ENCODE assay signal across 14 cellular contexts in the genomic region with DNA sequence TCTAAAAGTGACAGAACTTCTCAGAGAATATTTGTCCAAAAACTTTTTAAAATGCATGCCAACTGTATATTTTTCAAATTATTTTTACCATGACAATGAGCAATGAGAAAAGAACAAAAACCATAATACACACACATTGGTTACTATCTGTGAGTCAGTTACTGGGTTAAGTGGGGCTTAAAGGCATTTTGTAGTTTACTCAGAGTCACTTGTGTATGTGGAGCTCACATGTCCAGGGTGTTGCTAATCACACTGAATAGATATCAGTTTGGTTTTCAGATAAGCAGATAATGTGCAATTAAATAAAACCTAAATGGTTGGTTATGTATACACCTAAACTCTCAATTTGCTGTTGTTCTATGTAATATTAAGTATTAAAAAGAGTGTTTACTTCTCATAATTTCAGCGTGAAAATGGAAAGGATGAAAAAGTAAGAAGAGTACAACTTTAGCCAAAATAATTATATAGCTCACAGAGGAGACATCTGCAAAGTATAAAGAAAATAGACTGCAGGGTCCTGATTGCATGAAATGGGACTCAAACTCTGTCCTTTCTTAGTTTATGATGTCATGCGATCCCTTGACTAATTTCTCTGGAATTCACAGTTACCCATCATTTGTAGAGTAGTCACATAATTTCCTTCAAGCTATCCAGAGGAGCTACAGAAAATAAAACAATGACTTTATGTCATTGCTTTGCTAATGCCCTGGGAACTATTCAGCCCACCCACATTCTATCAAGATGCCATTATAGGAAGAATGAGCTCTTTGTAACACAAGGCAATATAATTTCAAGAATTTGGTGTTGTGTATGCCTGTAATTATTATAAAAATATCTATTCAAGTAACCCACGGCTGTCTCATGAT.
A peak's percentile ranks its signal among the peaks of the same experiment; 100 is the strongest.
DNase-seq lines count a peak whose midpoint lies in the region; ATAC-seq and TF ChIP-seq lines count a peak whose summit lies in the region.
"Had no signal": no experiment of that assay in that cellular context is flagged by ENCODE, and none has a peak within 500 bp of the region (broad histone marks: within the 10 kb centered on the region; RNA-seq: fewer than 3 reads in every experiment).

No MANE protein-coding gene starts in this region.

- H3K4me1 Mint-ChIP-seq in activated T-cell treated with anti-CD3 and anti-CD28 coated beads, Interleukin-2, amount 50 U/mL, for 72 hours (ENCODE audit: low read depth), result no peaks in the 10 kb centered on the region
- H3K4me1 Mint-ChIP-seq: activated B cell treated with CpG ODN at 0.5 μM for 24 hours had no signal

- H3K36me3 ChIP-seq in ACC112 (ENCODE audit: insufficient read depth, low read length) (no peaks in the 10 kb centered on the region), body of pancreas (replicated peaks in 1 of 2; ENCODE audit: insufficient read depth in 1 of 2, low read depth in 2 of 2) (no peaks in the 10 kb centered on the region)
- H3K36me3 ChIP-seq: BLaER1, neural progenitor cell, suprapubic skin had no signal

- no peaks in the 10 kb centered on the region for H3K36me3 Mint-ChIP-seq in activated T-cell treated with anti-CD3 and anti-CD28 coated beads, Interleukin-2, amount 50 U/mL, for 72 hours (ENCODE audit: insufficient read depth in 2 of 2)

- H3K27ac ChIP-seq in ACC112 (ENCODE audit: low read depth, low read length) (peak overlapping the region; percentile 83), body of pancreas (no peak overlapping the region)
- H3K27ac ChIP-seq: BLaER1, neural progenitor cell, suprapubic skin had no signal

- peaks cover 10% of the 10 kb centered on the region for H3K4me1 ChIP-seq in ACC112 (ENCODE audit: control insufficient read depth, insufficient read depth, low read length, unreplicated experiment)
- H3K4me1 ChIP-seq in body of pancreas, result no peaks in the 10 kb centered on the region
- H3K4me1 ChIP-seq: BLaER1, suprapubic skin had no signal

- H3K27me3 Mint-ChIP-seq in activated T-cell treated with anti-CD3 and anti-CD28 coated beads, Interleukin-2, amount 50 U/mL, for 72 hours (ENCODE audit: low read depth), result no peaks in the 10 kb centered on the region
- H3K27me3 Mint-ChIP-seq: activated B cell treated with CpG ODN at 0.5 μM for 24 hours; dendritic cell treated with granulocyte-macrophage colony-stimulating factor and Interleukin-4, amounts not matched to agents 40 ng/mL and 50 ng/mL, for 4 days had no signal

- peak; percentile 57 for DNase-seq in HT-29 (ENCODE audit: low spot score)
- no peak for DNase-seq in body of pancreas
- DNase-seq in kidney glomerular epithelial cell (lab: John Stamatoyannopoulos, UW), result peak; percentile 90
- no peak for DNase-seq in activated T-cell treated with anti-CD3 and anti-CD28 coated beads, Interleukin-2, amount 50 U/mL, for 72 hours
- DNase-seq in activated naive CD4-positive, alpha-beta T cell treated with Interleukin-2 at 50 U/mL for 16 hours, result no peak
- DNase-seq: activated B cell treated with CpG ODN at 0.5 μM for 24 hours, NCI-H1930 had no signal

- 61 to 77% methylated on average over 3 of the region's 3 CpGs for WGBS in body of pancreas, 2 donors

- H3K9me3 ChIP-seq in body of pancreas, result no peaks in the 10 kb centered on the region
- H3K9me3 ChIP-seq: BLaER1, suprapubic skin had no signal

- intact Hi-C loops in body of pancreas (cut with DNase I), result no loop called here

- H3K9me3 Mint-ChIP-seq in activated T-cell treated with anti-CD3 and anti-CD28 coated beads, Interleukin-2, amount 50 U/mL, for 72 hours, result peaks cover 3 to 4% of the 10 kb centered on the region in 2 donors
- H3K9me3 Mint-ChIP-seq: activated B cell treated with CpG ODN at 0.5 μM for 24 hours, neural progenitor cell had no signal

- no peak overlapping the region for H2AFZ ChIP-seq in ACC112 (ENCODE audit: low read length, unreplicated experiment)
- H2AFZ ChIP-seq: neural progenitor cell had no signal

- H3K27me3 ChIP-seq in ACC112 (ENCODE audit: insufficient read depth, low read length) (no peaks in the 10 kb centered on the region), body of pancreas (no peaks in the 10 kb centered on the region)
- H3K27me3 ChIP-seq: BLaER1, neural progenitor cell, suprapubic skin had no signal

- no peak overlapping the region for H3K27ac Mint-ChIP-seq in activated T-cell treated with anti-CD3 and anti-CD28 coated beads, Interleukin-2, amount 50 U/mL, for 72 hours
- H3K27ac Mint-ChIP-seq: activated B cell treated with CpG ODN at 0.5 μM for 24 hours; dendritic cell treated with granulocyte-macrophage colony-stimulating factor and Interleukin-4, amounts not matched to agents 40 ng/mL and 50 ng/mL, for 4 days; neural progenitor cell had no signal

- H3K4me3 Mint-ChIP-seq in activated T-cell treated with anti-CD3 and anti-CD28 coated beads, Interleukin-2, amount 50 U/mL, for 72 hours, result no peak overlapping the region
- H3K4me3 Mint-ChIP-seq: activated B cell treated with CpG ODN at 0.5 μM for 24 hours; dendritic cell treated with granulocyte-macrophage colony-stimulating factor and Interleukin-4, amounts not matched to agents 40 ng/mL and 50 ng/mL, for 4 days; neural progenitor cell had no signal

- TF ChIP-seq CTCF in body of pancreas (IDR thresholded peaks at IDR 0.05), result no peak

- H3K79me2 ChIP-seq in ACC112 (ENCODE audit: control insufficient read depth, insufficient read depth, low read length, unreplicated experiment), result no peaks in the 10 kb centered on the region

- ATAC-seq in body of pancreas (peak; percentile 62), GM19023 (IDR thresholded peaks at IDR 0.05; ENCODE audit: unreplicated experiment) (no peak), HG03095 (IDR thresholded peaks at IDR 0.05; ENCODE audit: unreplicated experiment) (no peak)
- ATAC-seq in activated T-cell treated with anti-CD3 and anti-CD28 coated beads, Interleukin-2, amount 50 U/mL, for 72 hours (replicated peaks in 1 of 2), result no peak

- H3K4me3 ChIP-seq in ACC112 (ENCODE audit: low read depth, low read length), result no peak overlapping the region
- no peak overlapping the region for H3K4me3 ChIP-seq in body of pancreas
- H3K4me3 ChIP-seq: BLaER1, neural progenitor cell, suprapubic skin had no signal

- TF ChIP-seq POLR2A in body of pancreas (IDR thresholded peaks at IDR 0.05), result no peak

Comparison
In these comparisons a context has a peak if more than half of its experiments do, and no peak if none do; other contexts are left out.
1. DNase-seq: peak in HT-29 (single experiment) and kidney glomerular epithelial cell (single experiment); none in body of pancreas (0 of 4), activated T-cell treated with anti-CD3 and anti-CD28 coated beads, Interleukin-2, amount 50 U/mL, for 72 hours (0 of 2) and activated naive CD4-positive, alpha-beta T cell treated with Interleukin-2 at 50 U/mL for 16 hours (single experiment).